ENCODE assay signal across 30 cellular contexts in the genomic region with DNA sequence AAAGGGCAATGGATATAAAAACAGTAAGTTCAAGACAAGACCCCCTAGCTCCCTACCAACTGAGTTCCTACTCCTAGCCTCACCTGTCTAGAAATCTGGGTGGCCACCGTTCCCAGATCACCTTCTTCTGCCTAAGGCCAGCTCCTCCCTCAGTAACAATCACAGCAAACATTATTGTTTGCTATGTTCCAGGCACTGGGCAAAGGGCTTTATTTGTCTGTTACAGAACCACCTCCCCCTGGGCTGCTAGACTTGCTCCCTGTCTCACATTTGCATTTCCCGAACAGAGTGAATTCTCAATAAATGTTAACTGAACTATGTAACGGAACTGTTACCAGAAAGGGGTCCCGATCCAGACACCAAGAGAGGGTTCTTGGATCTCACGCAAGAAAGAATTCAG. TPM values are rescaled to one million over a fixed set of nuclear protein-coding genes. Genes with fewer than 3 reads are reported as not detected.
"Had no signal": no experiment of that assay in that cellular context is flagged by ENCODE, and none has a peak within 500 bp of the region (broad histone marks: within the 10 kb centered on the region; RNA-seq: fewer than 3 reads in every experiment).

No MANE protein-coding gene starts in this region.

- H3K36me3 ChIP-seq: cardiac muscle cell, gastroesophageal sphincter, neural progenitor cell, sigmoid colon, upper lobe of left lung had no signal

- H3K4me1 ChIP-seq: neural progenitor cell had no signal

- ATAC-seq: activated CD4-positive, alpha-beta T cell treated with anti-CD3 and anti-CD28 coated beads for 36 hours; gastroesophageal sphincter; naive thymus-derived CD4-positive, alpha-beta T cell; stimulated activated memory B cell treated with anti-CD40 and anti-IgM and Interleukin-4, amounts not matched to agents 10 μg/mL and 1 μg/mL and 100 μg/mL, for 72 hours; stimulated activated naive CD8-positive, alpha-beta T cell treated with anti-CD3 and anti-CD28 coated beads, Interleukin-15, amount 100 ng/mL, for 72 hours had no signal

- H3K4me2 ChIP-seq: neural progenitor cell, smooth muscle cell had no signal

- H3K36me3 Mint-ChIP-seq: activated naive CD8-positive, alpha-beta T cell; brain; neural progenitor cell; stimulated activated memory B cell treated with anti-CD40 and anti-IgM and Interleukin-4, amounts not matched to agents 10 μg/mL and 1 μg/mL and 100 μg/mL, for 72 hours had no signal

- H3K27me3 Mint-ChIP-seq: activated CD4-positive, alpha-beta T cell treated with anti-CD3 and anti-CD28 coated beads for 36 hours; activated naive CD8-positive, alpha-beta T cell; stimulated activated memory B cell treated with anti-CD40 and anti-IgM and Interleukin-4, amounts not matched to agents 10 μg/mL and 1 μg/mL and 100 μg/mL, for 72 hours; stimulated activated naive CD8-positive, alpha-beta T cell treated with anti-CD3 and anti-CD28 coated beads, Interleukin-15, amount 100 ng/mL, for 72 hours had no signal

- H3K9me3 Mint-ChIP-seq: naive thymus-derived CD4-positive, alpha-beta T cell; neural progenitor cell; stimulated activated memory B cell treated with anti-CD40 and anti-IgM and Interleukin-4, amounts not matched to agents 10 μg/mL and 1 μg/mL and 100 μg/mL, for 72 hours; stimulated activated naive CD8-positive, alpha-beta T cell treated with anti-CD3 and anti-CD28 coated beads, Interleukin-15, amount 100 ng/mL, for 72 hours had no signal

- H3K4me3 Mint-ChIP-seq: activated CD4-positive, alpha-beta T cell treated with anti-CD3 and anti-CD28 coated beads for 36 hours; activated naive CD8-positive, alpha-beta T cell; brain; naive thymus-derived CD4-positive, alpha-beta T cell; neural progenitor cell; stimulated activated memory B cell treated with anti-CD40 and anti-IgM and Interleukin-4, amounts not matched to agents 10 μg/mL and 1 μg/mL and 100 μg/mL, for 72 hours; stimulated activated naive CD8-positive, alpha-beta T cell treated with anti-CD3 and anti-CD28 coated beads, Interleukin-15, amount 100 ng/mL, for 72 hours had no signal

- H3K4me3 ChIP-seq: cardiac muscle cell, coronary artery, dorsolateral prefrontal cortex, gastroesophageal sphincter, neural progenitor cell, sigmoid colon, smooth muscle cell, upper lobe of left lung had no signal

- DNase-seq: activated CD4-positive, alpha-beta T cell treated with anti-CD3 and anti-CD28 coated beads for 36 hours; activated CD4-positive, CD25-positive, alpha-beta regulatory T cell; activated CD8-positive, alpha-beta memory T cell treated with anti-CD3 and anti-CD28 coated beads for 24 hours; activated effector memory CD4-positive, alpha-beta T cell treated with Interleukin-2 at 50 U/mL for 16 hours; activated naive CD4-positive, alpha-beta T cell treated with Interleukin-2 at 50 U/mL for 16 hours; aorta; dorsolateral prefrontal cortex; effector memory CD4-positive, alpha-beta T cell; erythroblast; kidney glomerular epithelial cell; midbrain; naive thymus-derived CD4-positive, alpha-beta T cell; occipital lobe; sigmoid colon; stimulated activated CD4-positive, alpha-beta T cell treated with anti-CD3 and anti-CD28 coated beads, Interleukin-1b, Interleukin-23, amount 100 ng/mL, for 48 hours; stimulated activated CD4-positive, alpha-beta T cell treated with anti-CD3 and anti-CD28 coated beads, Interleukin-4, amount 100 ng/mL, for 4 hours; stimulated activated CD8-positive, alpha-beta memory T cell treated with anti-CD3 and anti-CD28 coated beads, Interleukin-4, amount 100 ng/mL, for 48 hours; stimulated activated naive CD8-positive, alpha-beta T cell treated with anti-CD3 and anti-CD28 coated beads, Interleukin-15, amount 100 ng/mL, for 72 hours had no signal

- H2AFZ ChIP-seq: neural progenitor cell had no signal

- H3K9ac ChIP-seq: neural progenitor cell had no signal

- H3K27me3 ChIP-seq: cardiac muscle cell, dorsolateral prefrontal cortex, gastroesophageal sphincter, neural progenitor cell, sigmoid colon, upper lobe of left lung had no signal

- H3K9me3 ChIP-seq: gastroesophageal sphincter, sigmoid colon, upper lobe of left lung had no signal

- H3K27ac Mint-ChIP-seq: activated CD4-positive, alpha-beta T cell treated with anti-CD3 and anti-CD28 coated beads for 36 hours; activated naive CD8-positive, alpha-beta T cell; brain; neural progenitor cell; stimulated activated memory B cell treated with anti-CD40 and anti-IgM and Interleukin-4, amounts not matched to agents 10 μg/mL and 1 μg/mL and 100 μg/mL, for 72 hours had no signal

- H3K27ac ChIP-seq: cardiac muscle cell, dorsolateral prefrontal cortex, gastroesophageal sphincter, neural progenitor cell, sigmoid colon, upper lobe of left lung had no signal

RNA-seq across cellular contexts. Expression of a gene that starts 6.8 kb away (rescaled TPM):
- total RNA-seq: activated CD4-positive, alpha-beta T cell treated with anti-CD3 and anti-CD28 coated beads for 36 hours; aorta; cardiac muscle cell; cerebellum; occipital lobe; sigmoid colon; smooth muscle cell; T-helper 1 cell treated with Interleukin-12 subunit alpha and Interleukin-12 subunit beta and Interleukin-4 antibody, amounts not matched to agents 30 ng/mL and 1 ng/mL, for 36 hours; upper lobe of left lung had no signal
- polyA plus RNA-seq: adipose tissue; aorta; cardiac muscle cell; naive thymus-derived CD4-positive, alpha-beta T cell; smooth muscle cell had no signal

RNA-seq across cellular contexts. Expression of a gene that starts 28.5 kb away (rescaled TPM):
- total RNA-seq: cardiac muscle cell, cerebellum, occipital lobe had no signal
- polyA plus RNA-seq: cardiac muscle cell had no signal
